ENCODE assay signal across 8 cellular contexts in genomic region chr1:220089650-220090556, GRCh38. TPM values are rescaled to one million over a fixed set of nuclear protein-coding genes. Genes with fewer than 3 reads are reported as not detected.
DNase-seq lines count a peak whose midpoint lies in the region; ATAC-seq and TF ChIP-seq lines count a peak whose summit lies in the region.

Gene BPNT1 (minus strand): TSS chr1:220089788. CDS start chr1:220079846, 9,942 bp downstream.

- no peak within 1 kb of the TSS for H2BK15ac ChIP-seq in IMR-90 (ENCODE audit: low read depth, low read length)

- ATAC-seq in GM21528 (IDR thresholded peaks at IDR 0.05; ENCODE audit: low FRiP score, unreplicated experiment) (peak; percentile 61), IMR-90 (ENCODE audit: low read depth) (peak; percentile 68), mucosa of descending colon (peak; percentile 86)

- DNase-seq in DMS114 treated with DMSO at 0.1 percent for 48 hours (lab: John Stamatoyannopoulos, UW; ENCODE audit: unreplicated experiment): peak; percentile 92
- peak; percentile 93 for DNase-seq in IMR-90
- peak; percentile 99 for DNase-seq in OCI-M1 (lab: John Stamatoyannopoulos, UW)
- DNase-seq in activated T-cell treated with anti-CD3 and anti-CD28 coated beads for 24 hours (ENCODE audit: low read depth): peak; percentile 98
- DNase-seq in epithelial cell of esophagus (ENCODE audit: low read depth): peak; percentile 98
- DNase-seq in mucosa of descending colon: peak; percentile 95 to 100 (median 96)
- DNase-seq in stimulated activated CD8-positive, alpha-beta memory T cell treated with anti-CD3 and anti-CD28 coated beads, Interleukin-4, amount 100 ng/mL, for 24 hours (ENCODE audit: low read depth): peak; percentile 93

- H3K4me2 ChIP-seq in IMR-90 (ENCODE audit: low read depth, low read length): peak within 1 kb of the TSS; percentile 88

- H4K8ac ChIP-seq in IMR-90 (ENCODE audit: low read depth in 2 of 2, low read length in 2 of 2): peak within 1 kb of the TSS; percentile 68 to 97

- no peak for TF ChIP-seq POLR2A in IMR-90 (IDR thresholded peaks at IDR 0.05; ENCODE audit: low read depth, low read length)

- TF ChIP-seq CTCF in IMR-90 (conservative IDR thresholded peaks at IDR 0.05; ENCODE audit: low read depth, low read length): no peak
- TF ChIP-seq CTCF in epithelial cell of esophagus (IDR thresholded peaks at IDR 0.05; ENCODE audit: insufficient read depth, low read depth, low read length, missing control alignments): no peak
- no peak for TF ChIP-seq CTCF in mucosa of descending colon (IDR thresholded peaks at IDR 0.05)

- CTCF ChIA-PET in IMR-90 (lab: Yijun Ruan, JAX): interaction anchor here (0.6 to 1.5 kb wide), 3 partner anchors 15 to 427 kb away, joined by 3 to 4 read pairs (median 3); no protein-coding TSS in a partner anchor

- peak within 1 kb of the TSS; percentile 94 for H3K23ac ChIP-seq in IMR-90 (ENCODE audit: low read depth, low read length)

- H3K4me3 ChIP-seq in IMR-90 (ENCODE audit: insufficient read depth, low read depth, low read length): peak within 1 kb of the TSS; percentile 82
- peak within 1 kb of the TSS; percentile 80 for H3K4me3 ChIP-seq in epithelial cell of esophagus (ENCODE audit: low read length)
- H3K4me3 ChIP-seq in mucosa of descending colon: peak within 1 kb of the TSS; percentile 17

- peak within 1 kb of the TSS; percentile 52; the same call in 1 of the 2 replicates for H2AK5ac ChIP-seq in IMR-90 (ENCODE audit: low read depth, low read length)

- H2BK5ac ChIP-seq in IMR-90 (ENCODE audit: low read depth, low read length, poor library complexity, severe bottlenecking): peak within 1 kb of the TSS; percentile 37

- POLR2A ChIA-PET in IMR-90 (lab: Charles Lee; ENCODE audit: unreplicated experiment): interaction anchor here (0.6 kb wide), 1 partner anchor 51 kb away, joined by 5 read pairs; no protein-coding TSS in a partner anchor

- H2AFZ ChIP-seq in IMR-90 (replicated peaks; ENCODE audit: low read length, poor library complexity): peak within 1 kb of the TSS; percentile 92

- peak within 1 kb of the TSS; percentile 93 for H3K14ac ChIP-seq in IMR-90 (replicated peaks; ENCODE audit: low read depth, low read length)

- peak within 1 kb of the TSS; percentile 84 for H4K5ac ChIP-seq in IMR-90 (ENCODE audit: low read depth, low read length)

- H3K36me3 ChIP-seq in IMR-90 (ENCODE audit: control insufficient read depth, insufficient read depth, low read length) (no peaks in the 10 kb centered on the region), mucosa of descending colon (ENCODE audit: low read depth) (no peaks in the 10 kb centered on the region)

- H3K4me1 ChIP-seq in IMR-90 (ENCODE audit: control insufficient read depth, insufficient read depth, low read length) (no peaks in the 10 kb centered on the region), mucosa of descending colon (ENCODE audit: low read depth) (peaks cover 5% of the 10 kb centered on the region)

- H3K18ac ChIP-seq in IMR-90 (ENCODE audit: low read depth, low read length): peak within 1 kb of the TSS; percentile 67

- H3K56ac ChIP-seq in IMR-90 (ENCODE audit: extremely low read depth, insufficient read depth, low read length): peak within 1 kb of the TSS; percentile 89

- TF ChIP-seq RAD21 in IMR-90 (IDR thresholded peaks at IDR 0.05; ENCODE audit: low read length): no peak

- peak within 1 kb of the TSS; percentile 83 for H4K91ac ChIP-seq in IMR-90 (ENCODE audit: insufficient read depth, low read depth, low read length)

- H3K9me3 ChIP-seq in IMR-90 (ENCODE audit: control insufficient read depth, insufficient read depth, low read length) (no peaks in the 10 kb centered on the region), mucosa of descending colon (no peaks in the 10 kb centered on the region)

- H4K20me1 ChIP-seq in IMR-90 (ENCODE audit: insufficient read depth, low read length): no peaks in the 10 kb centered on the region

- H2BK20ac ChIP-seq in IMR-90 (ENCODE audit: low read depth, low read length): no peak within 1 kb of the TSS

- no peaks in the 10 kb centered on the region for H3K9me1 ChIP-seq in IMR-90 (ENCODE audit: insufficient read depth, low read length)

- dilution Hi-C loops in IMR-90 (cut with HindIII; ENCODE audit: low sequenced_read_pairs, unreplicated experiment): no loop called here

- peak within 1 kb of the TSS; percentile 67; the same call in 1 of the 2 replicates for H2BK120ac ChIP-seq in IMR-90 (ENCODE audit: low read depth, low read length)

- no TSS peak for BruUV-seq in IMR-90 (replicated peaks; lab: Mats Ljungman, UMichigan)

- H3K79me1 ChIP-seq in IMR-90 (ENCODE audit: low read depth in 1 of 2, low read length in 2 of 2): peaks cover 4 to 19% of the 10 kb centered on the region in 2 experiments

- H3K9ac ChIP-seq in IMR-90 (ENCODE audit: low read depth, low read length): peak within 1 kb of the TSS; percentile 90

- intact Hi-C loops in IMR-90 (cut with micrococcal nuclease): no loop called here
- intact Hi-C loops in mucosa of descending colon (cut with DNase I, micrococcal nuclease): no loop called here

- H3K27me3 ChIP-seq in IMR-90 (ENCODE audit: control insufficient read depth, insufficient read depth, low read length): no peaks in the 10 kb centered on the region

- peak within 1 kb of the TSS; percentile 95 for H3K4ac ChIP-seq in IMR-90 (ENCODE audit: low read depth, low read length)

- 2% methylated on average over 8 of the region's 35 CpGs; no CpG with 5 or more reads in 1 of the 2 experiments for WGBS in IMR-90 (ENCODE audit: extremely low coverage in 2 of 2, insufficient read length in 1 of 2), 2 experiments

- in situ Hi-C loops in IMR-90 (cut with MboI; ENCODE audit: low sequenced_read_pairs): no loop called here

- H2AK9ac ChIP-seq in IMR-90 (replicated peaks; ENCODE audit: low read depth, low read length, poor library complexity): peak within 1 kb of the TSS; percentile 63

- H3K27ac ChIP-seq in IMR-90 (ENCODE audit: insufficient read depth, low read length): peak within 1 kb of the TSS; percentile 64

TF ChIP-seq in IMR-90, 13 proteins besides CTCF, POLR2A, EP300 and RAD21:
- TF ChIP-seq FOS (IDR thresholded peaks at IDR 0.05; ENCODE audit: low read depth, low read length): no peak
- peak; percentile 59; the same call in 1 of the 2 replicates for TF ChIP-seq USF2 (IDR thresholded peaks at IDR 0.05; ENCODE audit: low read depth, low read length)
- no peak for TF ChIP-seq NFE2L2 (IDR thresholded peaks at IDR 0.05; ENCODE audit: low read depth, low read length)
- no peak for TF ChIP-seq MXI1 (IDR thresholded peaks at IDR 0.05; ENCODE audit: borderline replicate concordance, low read depth, low read length)
- peak; percentile 51; the same call in 1 of the 2 replicates for TF ChIP-seq MAZ (IDR thresholded peaks at IDR 0.05; ENCODE audit: borderline replicate concordance, low read depth, low read length)
- no peak for TF ChIP-seq CEBPB (IDR thresholded peaks at IDR 0.05; ENCODE audit: low read depth, low read length)
- TF ChIP-seq SMC3 (IDR thresholded peaks at IDR 0.05; ENCODE audit: low read depth, low read length): no peak
- no peak for TF ChIP-seq RFX5 (IDR thresholded peaks at IDR 0.05; ENCODE audit: low read depth, low read length)
- no peak for TF ChIP-seq MAFK (IDR thresholded peaks at IDR 0.05; ENCODE audit: low read depth, low read length)
- no peak for TF ChIP-seq ELK1 (IDR thresholded peaks at IDR 0.05; ENCODE audit: borderline replicate concordance, low read depth, low read length)
- TF ChIP-seq RCOR1 (IDR thresholded peaks at IDR 0.05; ENCODE audit: insufficient replicate concordance, low read length): peak; percentile 59
- no peak for TF ChIP-seq BHLHE40 (IDR thresholded peaks at IDR 0.05; ENCODE audit: low read depth, low read length)
- TF ChIP-seq CHD1 (IDR thresholded peaks at IDR 0.05; ENCODE audit: low read depth, low read length): no peak
TF ChIP-seq in IMR-90: peak in this region for 3.

RNA-seq across cellular contexts. Expression of gene BPNT1, which starts in this region (rescaled TPM):
- total RNA-seq in IMR-90 (2012; rRNA removed): 31.9 and 38.2 TPM in 2 replicates
- 31.7 and 34.2 TPM in 2 replicates for polyA plus RNA-seq in IMR-90 (2012; rRNA removed)
- 9.6 and 18.3 TPM in 2 replicates for polyA plus RNA-seq in IMR-90 (2012; cell fraction: cytosol; rRNA removed)
- 5.1 and 16.5 TPM in 2 replicates for polyA plus RNA-seq in IMR-90 (2012; cell fraction: nucleus; rRNA removed; ENCODE audit: low replicate concordance)
- total RNA-seq in mucosa of descending colon: 10 to 100 TPM; 39.6 to 87.1 (median 62.4) TPM

Comparison
In these comparisons a context has a peak if more than half of its experiments do, and no peak if none do; other contexts are left out.
1. Peak in every context shown above with its lines: DNase-seq, ATAC-seq, H3K4me3 ChIP-seq and H3K27ac ChIP-seq.
2. H3K4me3 ChIP-seq: peak in every context shown above with its lines; median percentile 82 in IMR-90; 80 in epithelial cell of esophagus; 17 in mucosa of descending colon.